ENCODE assay signal across 1 cellular context in genomic region chr3:10855083-10855870, GRCh38.
TF ChIP-seq lines count a peak whose summit lies in the region.

No MANE protein-coding gene starts in this region.

TF ChIP-seq in HepG2, 621 proteins besides CTCF, POLR2A, EP300 and RAD21 (continued from another document and continues in another):
- no peak for TF ChIP-seq ZHX1 (CRISPR knock-in tag; IDR thresholded peaks at IDR 0.05; ENCODE audit: low read depth)
- no peak; the same call in 1 of the 2 replicates for TF ChIP-seq HNF1B (CRISPR knock-in tag; IDR thresholded peaks at IDR 0.05)
- TF ChIP-seq ZNF407 (CRISPR knock-in tag; IDR thresholded peaks at IDR 0.05; ENCODE audit: not compliant biosample characterization), result no peak
- TF ChIP-seq FOXK2 (IDR thresholded peaks at IDR 0.05), result peak; percentile 53
- TF ChIP-seq PITX1 (CRISPR knock-in tag; IDR thresholded peaks at IDR 0.05), result peak; percentile 34; the same call in 1 of the 2 replicates
- TF ChIP-seq HMG20A (CRISPR knock-in tag; IDR thresholded peaks at IDR 0.05; ENCODE audit: borderline replicate concordance), result peak; percentile 45; the same call in 1 of the 2 replicates
- TF ChIP-seq U2AF1 (optimal IDR thresholded peaks at IDR 0.05; ENCODE audit: low read depth, low read length), result no peak
- TF ChIP-seq STAT6 (CRISPR knock-in tag; IDR thresholded peaks at IDR 0.05; ENCODE audit: borderline replicate concordance), result no peak
- TF ChIP-seq PHF8 (CRISPR knock-in tag; IDR thresholded peaks at IDR 0.05), result no peak
- peak; percentile 42; the same call in 1 of the 2 replicates for TF ChIP-seq HDAC2 (CRISPR knock-in tag; IDR thresholded peaks at IDR 0.05)
- 0 out of 2 replicates have a peak, but pooled peaks have one; percentile 52 for TF ChIP-seq JUN (CRISPR knock-in tag; IDR thresholded peaks at IDR 0.05)
- peak; percentile 78 for TF ChIP-seq FOXP1 (IDR thresholded peaks at IDR 0.05)
- TF ChIP-seq FOXP1 (CRISPR knock-in tag; IDR thresholded peaks at IDR 0.05), result peak; percentile 91
- TF ChIP-seq FOSL2 (CRISPR knock-in tag; IDR thresholded peaks at IDR 0.05), result peak; percentile 99
- TF ChIP-seq ZBTB34 (CRISPR knock-in tag; IDR thresholded peaks at IDR 0.05), result no peak
- TF ChIP-seq ZNF614 (CRISPR knock-in tag; IDR thresholded peaks at IDR 0.05; ENCODE audit: borderline replicate concordance), result no peak
- TF ChIP-seq CREB1 (IDR thresholded peaks at IDR 0.05), result no peak
- no peak for TF ChIP-seq CREB1 (CRISPR knock-in tag; IDR thresholded peaks at IDR 0.05)
- TF ChIP-seq ZNF446 (CRISPR knock-in tag; IDR thresholded peaks at IDR 0.05), result no peak
- no peak for TF ChIP-seq CENPX (CRISPR knock-in tag; IDR thresholded peaks at IDR 0.05)
- TF ChIP-seq AGO2 (optimal IDR thresholded peaks at IDR 0.05; ENCODE audit: low read depth, low read length), result no peak
- no peak for TF ChIP-seq SP4 (CRISPR knock-in tag; IDR thresholded peaks at IDR 0.05)
- TF ChIP-seq SOX6 (IDR thresholded peaks at IDR 0.05), result no peak
- TF ChIP-seq SOX6 (CRISPR knock-in tag; IDR thresholded peaks at IDR 0.05), result peak; percentile 36; the same call in 1 of the 2 replicates
- TF ChIP-seq CHD4 (IDR thresholded peaks at IDR 0.05; ENCODE audit: borderline replicate concordance, low read length), result peak; percentile 69; the same call in 1 of the 2 replicates
- TF ChIP-seq NPAS2 (CRISPR knock-in tag; IDR thresholded peaks at IDR 0.05; ENCODE audit: borderline replicate concordance), result no peak
- no peak; the same call in 1 of the 2 replicates for TF ChIP-seq DPF2 (CRISPR knock-in tag; IDR thresholded peaks at IDR 0.05; ENCODE audit: borderline replicate concordance, low read depth)
- no peak for TF ChIP-seq MEF2D (CRISPR knock-in tag; IDR thresholded peaks at IDR 0.05)
- 0 out of 2 replicates have a peak, but pooled peaks have one; percentile 19 for TF ChIP-seq NR2F6 (IDR thresholded peaks at IDR 0.05)
- TF ChIP-seq NR2F6 (CRISPR knock-in tag; IDR thresholded peaks at IDR 0.05), result peak; percentile 36; the same call in 1 of the 2 replicates
- no peak for TF ChIP-seq ZNF782 (CRISPR knock-in tag; IDR thresholded peaks at IDR 0.05; ENCODE audit: borderline replicate concordance)
- TF ChIP-seq ATF4 (CRISPR knock-in tag; IDR thresholded peaks at IDR 0.05), result peak in 1 of 2 experiments; percentile 82; a peak in 2 of 4 replicates
- TF ChIP-seq ZFP36 (IDR thresholded peaks at IDR 0.05; ENCODE audit: borderline replicate concordance, low read depth, low read length, partially characterized antibody), result no peak
- no peak for TF ChIP-seq NR0B2 (CRISPR knock-in tag; IDR thresholded peaks at IDR 0.05)
- peak; percentile 78; the same call in 1 of the 2 replicates for TF ChIP-seq FOSL1 (CRISPR knock-in tag; IDR thresholded peaks at IDR 0.05; ENCODE audit: borderline replicate concordance)
- TF ChIP-seq GATAD2A (CRISPR knock-in tag; IDR thresholded peaks at IDR 0.05), result peak; percentile 82
- peak; percentile 16; the same call in 1 of the 2 replicates for TF ChIP-seq HDAC1 (CRISPR knock-in tag; IDR thresholded peaks at IDR 0.05)
- no peak for TF ChIP-seq ZNF776 (CRISPR knock-in tag; IDR thresholded peaks at IDR 0.05)
- TF ChIP-seq BRCA1 (CRISPR knock-in tag; IDR thresholded peaks at IDR 0.05), result no peak
